In genomic region chr19:52923782-52924593, GRCh38 we compare ENCODE assay signal across 8 cellular contexts. TPM values are rescaled to one million over a fixed set of nuclear protein-coding genes. Genes with fewer than 3 reads are reported as not detected.
A peak's percentile ranks its signal among the peaks of the same experiment; 100 is the strongest.
DNase-seq lines count a peak whose midpoint lies in the region; ATAC-seq lines count a peak whose summit lies in the region.

No MANE protein-coding gene starts in this region.

- H3K36me3 Mint-ChIP-seq in naive thymus-derived CD8-positive, alpha-beta T cell: peaks cover 8 to 31% (median 14%) of the 10 kb centered on the region in 3 donors

- POLR2A ChIA-PET in naive thymus-derived CD8-positive, alpha-beta T cell (lab: Charles Lee): no interaction called here

- no peaks in the 10 kb centered on the region for H3K27me3 ChIP-seq in SJCRH30
- H3K27me3 ChIP-seq in esophagus (ENCODE audit: control insufficient read depth in 1 of 2, insufficient read depth in 2 of 2, low read length in 2 of 2): no peaks in the 10 kb centered on the region

- peak in 1 of 2 donors; percentile 6 for ATAC-seq in naive thymus-derived CD8-positive, alpha-beta T cell

- H3K4me3 ChIP-seq in SJCRH30: peak overlapping the region; percentile 88
- H3K4me3 ChIP-seq in esophagus (ENCODE audit: low read depth in 1 of 2, low read length in 2 of 2): peak overlapping the region in 1 of 2 donors; percentile 85

- peak overlapping the region in 9 of 10 donors; percentile 49 to 94 (median 92) for H3K27ac Mint-ChIP-seq in naive thymus-derived CD8-positive, alpha-beta T cell

- H3K27me3 Mint-ChIP-seq in naive thymus-derived CD8-positive, alpha-beta T cell: peaks cover 0 to 3% (median 0%) of the 10 kb centered on the region in 5 donors

- peak; percentile 27 for DNase-seq in DMS 273 (lab: John Stamatoyannopoulos, UW; ENCODE audit: unreplicated experiment)
- DNase-seq in DMS 273 treated with DMSO at 0.1 percent for 48 hours (lab: John Stamatoyannopoulos, UW): no peak
- peak; percentile 10 to 16 for DNase-seq in SJCRH30
- no peak for DNase-seq in naive thymus-derived CD8-positive, alpha-beta T cell
- no peak for DNase-seq in NCI-H187 treated with DMSO at 0.1 percent for 48 hours (lab: John Stamatoyannopoulos, UW)
- DNase-seq in stimulated activated CD4-positive, alpha-beta T cell treated with anti-CD3 and anti-CD28 coated beads, Interleukin-15, amount 100 ng/mL, for 24 hours: no peak
- no peak for DNase-seq in NCI-H1092 (lab: John Stamatoyannopoulos, UW)

- WGBS in esophagus, 2 donors: 45 to 51% methylated on average over 18 of the region's 18 CpGs

- peak overlapping the region; percentile 83 to 96 (median 92) for H3K4me3 Mint-ChIP-seq in naive thymus-derived CD8-positive, alpha-beta T cell

- peaks cover 13 to 33% (median 22%) of the 10 kb centered on the region in 4 donors for H3K4me1 Mint-ChIP-seq in naive thymus-derived CD8-positive, alpha-beta T cell

- H3K9me3 Mint-ChIP-seq in naive thymus-derived CD8-positive, alpha-beta T cell: peaks cover 0 to 25% (median 5%) of the 10 kb centered on the region in 9 donors

- H3K27ac ChIP-seq in SJCRH30 (no peak overlapping the region), esophagus (ENCODE audit: low read depth in 2 of 2, low read length in 1 of 2) (peak overlapping the region; percentile 83 to 98)

- H3K36me3 ChIP-seq in SJCRH30 (peaks cover 17% of the 10 kb centered on the region), esophagus (ENCODE audit: control insufficient read depth in 2 of 2, insufficient read depth in 2 of 2, low read length in 1 of 2) (peaks cover 0 to 3% of the 10 kb centered on the region in 2 donors)

- H3K4me1 ChIP-seq in SJCRH30: no peaks in the 10 kb centered on the region; the same call in 1 of the 2 replicates
- H3K4me1 ChIP-seq in esophagus (ENCODE audit: control insufficient read depth in 2 of 2, insufficient read depth in 2 of 2, low read length in 1 of 2): peaks cover 0 to 3% of the 10 kb centered on the region in 2 donors

- H3K9me3 ChIP-seq in SJCRH30 (replicated peaks) (no peaks in the 10 kb centered on the region), esophagus (ENCODE audit: control insufficient read depth in 2 of 2, insufficient read depth in 1 of 2, low read depth in 1 of 2, low read length in 1 of 2) (no peaks in the 10 kb centered on the region)

RNA-seq across cellular contexts. Expression of gene ZNF888, which starts 0.8 kb away (rescaled TPM):
- 6.8 TPM in 2 replicates for total RNA-seq in SJCRH30 (2014; rRNA removed; shearing (Covaris generic))
- polyA plus RNA-seq in esophagus: 1 to 10 TPM; 1.9 to 2.7 TPM
- total RNA-seq in naive thymus-derived CD8-positive, alpha-beta T cell: 10 to 100 TPM in 1 of 2 experiments, 1 to 10 TPM in 1; 9.5 to 10.5 TPM
- polyA plus RNA-seq in naive thymus-derived CD8-positive, alpha-beta T cell: 1 to 10 TPM in 2 of 3 donors, under 1 TPM in 1; 0.85 to 2.4 (median 1.7) TPM

RNA-seq across cellular contexts. Expression of gene ZNF320, which starts 26.6 kb away (rescaled TPM):
- total RNA-seq in SJCRH30 (2014; rRNA removed; shearing (Covaris generic)): 11.4 and 15.3 TPM in 2 replicates
- polyA plus RNA-seq in esophagus: 1 to 10 TPM; 1.6 to 2.5 TPM
- 10 to 100 TPM; 25.8 TPM for total RNA-seq in naive thymus-derived CD8-positive, alpha-beta T cell
- 1 to 10 TPM; 5.8 to 8.4 (median 6.1) TPM for polyA plus RNA-seq in naive thymus-derived CD8-positive, alpha-beta T cell

RNA-seq across cellular contexts. Expression of gene ZNF816, which starts 38.7 kb away (rescaled TPM):
- 10.4 and 12.3 TPM in 2 replicates for total RNA-seq in SJCRH30 (2014; rRNA removed; shearing (Covaris generic))
- 1 to 10 TPM; 2.0 to 2.1 TPM for polyA plus RNA-seq in esophagus
- total RNA-seq in naive thymus-derived CD8-positive, alpha-beta T cell: 10 to 100 TPM; 20.0 to 21.6 TPM
- polyA plus RNA-seq in naive thymus-derived CD8-positive, alpha-beta T cell: 10 to 100 TPM in 1 of 3 donors, 1 to 10 TPM in 2; 5.0 to 15.4 (median 6.7) TPM

Comparison
In these comparisons a context has a peak if more than half of its experiments do, and no peak if none do; other contexts are left out.
1. DNase-seq: peak in DMS 273 (single experiment) and SJCRH30 (2 of 2); none in DMS 273 treated with DMSO at 0.1 percent for 48 hours (single experiment), naive thymus-derived CD8-positive, alpha-beta T cell (0 of 10), NCI-H187 treated with DMSO at 0.1 percent for 48 hours (single experiment), stimulated activated CD4-positive, alpha-beta T cell treated with anti-CD3 and anti-CD28 coated beads, Interleukin-15, amount 100 ng/mL, for 24 hours (single experiment) and NCI-H1092 (single experiment).